12 cellular contexts compared by ENCODE assay signal in genomic region chr10:97096327-97097153, GRCh38.
DNase-seq lines count a peak whose midpoint lies in the region; ATAC-seq, FAIRE-seq and TF ChIP-seq lines count a peak whose summit lies in the region.
"Had no signal": no experiment of that assay in that cellular context is flagged by ENCODE, and none has a peak within 500 bp of the region (broad histone marks: within the 10 kb centered on the region; RNA-seq: fewer than 3 reads in every experiment).

No MANE protein-coding gene starts in this region.

- H3K27me3 Mint-ChIP-seq in activated CD8-positive, alpha-beta memory T cell treated with anti-CD3 and anti-CD28 coated beads, Interleukin-2, amount 10 ng/mL, durations not matched to agents 7 days and 5 days = peaks cover 37% of the 10 kb centered on the region

- no peak overlapping the region for H3K9ac ChIP-seq in kidney (ENCODE audit: low read length in 2 of 2)

- TF ChIP-seq CTCF in left ventricle myocardium inferior (IDR thresholded peaks at IDR 0.05; ENCODE audit: borderline replicate concordance) (no peak), kidney (IDR thresholded peaks at IDR 0.05; ENCODE audit: borderline replicate concordance, extremely low read depth, insufficient read depth) (no peak)

- peak; percentile 73 for DNase-seq in activated CD8-positive, alpha-beta memory T cell treated with anti-CD3 and anti-CD28 coated beads for 24 hours
- DNase-seq in activated CD8-positive, alpha-beta memory T cell treated with anti-CD3 and anti-CD28 coated beads, Interleukin-2, amount 50 U/mL, for 48 hours = no peak
- DNase-seq in activated CD8-positive, alpha-beta memory T cell treated with anti-CD3 and anti-CD28 coated beads, Interleukin-2, amount 10 ng/mL, durations not matched to agents 7 days and 5 days = peak; percentile 44
- DNase-seq in left ventricle myocardium inferior (peak; percentile 83), HAP-1 (ENCODE audit: low spot score in 2 of 2) (no peak), kidney (no peak), NCI-H146 (lab: John Stamatoyannopoulos, UW) (no peak)
- peak; percentile 10 to 68 for DNase-seq in stimulated activated effector memory CD8-positive, alpha-beta T cell treated with anti-CD3 and anti-CD28 coated beads, Interleukin-12 subunit alpha, Interleukin-12 subunit beta, amount 100 ng/mL, for 72 hours (ENCODE audit: low spot score in 2 of 2)
- DNase-seq: mammary epithelial cell, T1000 had no signal

- ATAC-seq in activated CD8-positive, alpha-beta memory T cell treated with anti-CD3 and anti-CD28 coated beads, Interleukin-2, amount 10 ng/mL, durations not matched to agents 7 days and 5 days = peak; percentile 67
- peak; percentile 76 for ATAC-seq in stimulated activated effector memory CD8-positive, alpha-beta T cell treated with anti-CD3 and anti-CD28 coated beads, Interleukin-12 subunit alpha, Interleukin-12 subunit beta, amount 100 ng/mL, for 72 hours
- ATAC-seq: gastroesophageal sphincter had no signal

- no peaks in the 10 kb centered on the region for H3K9me3 Mint-ChIP-seq in activated CD8-positive, alpha-beta memory T cell treated with anti-CD3 and anti-CD28 coated beads, Interleukin-2, amount 10 ng/mL, durations not matched to agents 7 days and 5 days (ENCODE audit: low read depth)
- H3K9me3 Mint-ChIP-seq in stimulated activated effector memory CD8-positive, alpha-beta T cell treated with anti-CD3 and anti-CD28 coated beads, Interleukin-12 subunit alpha, Interleukin-12 subunit beta, amount 100 ng/mL, for 72 hours = no peaks in the 10 kb centered on the region
- H3K9me3 Mint-ChIP-seq: dendritic cell treated with granulocyte-macrophage colony-stimulating factor and Interleukin-4, amounts not matched to agents 40 ng/mL and 50 ng/mL, for 4 days had no signal

- H3K4me3 ChIP-seq in left ventricle myocardium inferior (peak overlapping the region; percentile 30), HAP-1 (no peak overlapping the region), kidney (ENCODE audit: low read length in 2 of 2) (no peak overlapping the region)

- H3K27ac Mint-ChIP-seq in activated CD8-positive, alpha-beta memory T cell treated with anti-CD3 and anti-CD28 coated beads, Interleukin-2, amount 10 ng/mL, durations not matched to agents 7 days and 5 days = no peak overlapping the region
- no peak overlapping the region for H3K27ac Mint-ChIP-seq in stimulated activated effector memory CD8-positive, alpha-beta T cell treated with anti-CD3 and anti-CD28 coated beads, Interleukin-12 subunit alpha, Interleukin-12 subunit beta, amount 100 ng/mL, for 72 hours
- H3K27ac Mint-ChIP-seq: dendritic cell treated with granulocyte-macrophage colony-stimulating factor and Interleukin-4, amounts not matched to agents 40 ng/mL and 50 ng/mL, for 4 days had no signal

- intact Hi-C loops in left ventricle myocardium inferior (cut with micrococcal nuclease) (no loop called here), kidney (cut with DNase I) (no loop called here)

- no peaks in the 10 kb centered on the region for H3K36me3 ChIP-seq in left ventricle myocardium inferior
- no peaks in the 10 kb centered on the region for H3K36me3 ChIP-seq in HAP-1 (replicated peaks)
- no peaks in the 10 kb centered on the region for H3K36me3 ChIP-seq in kidney (ENCODE audit: control insufficient read depth in 1 of 2, insufficient read depth in 2 of 2, low read length in 2 of 2)
- H3K36me3 ChIP-seq: gastroesophageal sphincter had no signal

- CTCF ChIA-PET in activated CD8-positive, alpha-beta memory T cell treated with anti-CD3 and anti-CD28 coated beads, Interleukin-2, amount 10 ng/mL, durations not matched to agents 7 days and 5 days (lab: Charles Lee) = interaction anchor here (1.0 to 3.5 kb wide), 3 partner anchors 15 to 114 kb away, joined by 3 to 14 read pairs (median 3); no protein-coding TSS in a partner anchor

- FAIRE-seq in kidney (lab: Jason Lieb, UNC) = no peak

- H3K27ac ChIP-seq in left ventricle myocardium inferior (replicated peaks) = peak overlapping the region; percentile 79
- H3K27ac ChIP-seq in kidney (ENCODE audit: low read depth in 2 of 2, low read length in 2 of 2) = no peak overlapping the region
- H3K27ac ChIP-seq: gastroesophageal sphincter had no signal

- in situ Hi-C loops in HAP-1 (cut with MboI; ENCODE audit: low sequenced_read_pairs) = no loop called here

- peaks cover 17% of the 10 kb centered on the region for H3K4me1 Mint-ChIP-seq in activated CD8-positive, alpha-beta memory T cell treated with anti-CD3 and anti-CD28 coated beads, Interleukin-2, amount 10 ng/mL, durations not matched to agents 7 days and 5 days
- peaks cover 50% of the 10 kb centered on the region for H3K4me1 Mint-ChIP-seq in stimulated activated effector memory CD8-positive, alpha-beta T cell treated with anti-CD3 and anti-CD28 coated beads, Interleukin-12 subunit alpha, Interleukin-12 subunit beta, amount 100 ng/mL, for 72 hours

- H3K4me1 ChIP-seq in left ventricle myocardium inferior (peaks cover 40% of the 10 kb centered on the region), HAP-1 (no peaks in the 10 kb centered on the region), kidney (ENCODE audit: control insufficient read depth in 1 of 2, insufficient read depth in 1 of 2, low read depth in 1 of 2, low read length in 2 of 2) (no peaks in the 10 kb centered on the region)

- peaks cover 4% of the 10 kb centered on the region for H3K27me3 ChIP-seq in left ventricle myocardium inferior (ENCODE audit: low read depth)
- H3K27me3 ChIP-seq in HAP-1 (ENCODE audit: low read depth) = 0 out of 2 replicates have a peak, but pooled peaks cover 5% of the 10 kb centered on the region
- H3K27me3 ChIP-seq: gastroesophageal sphincter had no signal

- H3K4me3 Mint-ChIP-seq in activated CD8-positive, alpha-beta memory T cell treated with anti-CD3 and anti-CD28 coated beads, Interleukin-2, amount 10 ng/mL, durations not matched to agents 7 days and 5 days = no peak overlapping the region
- peak overlapping the region; percentile 61 for H3K4me3 Mint-ChIP-seq in stimulated activated effector memory CD8-positive, alpha-beta T cell treated with anti-CD3 and anti-CD28 coated beads, Interleukin-12 subunit alpha, Interleukin-12 subunit beta, amount 100 ng/mL, for 72 hours
- H3K4me3 Mint-ChIP-seq: dendritic cell treated with granulocyte-macrophage colony-stimulating factor and Interleukin-4, amounts not matched to agents 40 ng/mL and 50 ng/mL, for 4 days had no signal

- no peaks in the 10 kb centered on the region for H3K36me3 Mint-ChIP-seq in activated CD8-positive, alpha-beta memory T cell treated with anti-CD3 and anti-CD28 coated beads, Interleukin-2, amount 10 ng/mL, durations not matched to agents 7 days and 5 days
- peaks cover 6% of the 10 kb centered on the region for H3K36me3 Mint-ChIP-seq in stimulated activated effector memory CD8-positive, alpha-beta T cell treated with anti-CD3 and anti-CD28 coated beads, Interleukin-12 subunit alpha, Interleukin-12 subunit beta, amount 100 ng/mL, for 72 hours

- peaks cover 5% of the 10 kb centered on the region for H3K9me3 ChIP-seq in left ventricle myocardium inferior (replicated peaks)
- no peaks in the 10 kb centered on the region for H3K9me3 ChIP-seq in HAP-1
- H3K9me3 ChIP-seq in kidney (ENCODE audit: control insufficient read depth in 1 of 2, low read length in 2 of 2) = no peaks in the 10 kb centered on the region
- H3K9me3 ChIP-seq: gastroesophageal sphincter had no signal

Comparison
In these comparisons a context has a peak if more than half of its experiments do, and no peak if none do; other contexts are left out.
1. DNase-seq: peak in activated CD8-positive, alpha-beta memory T cell treated with anti-CD3 and anti-CD28 coated beads for 24 hours (single experiment), activated CD8-positive, alpha-beta memory T cell treated with anti-CD3 and anti-CD28 coated beads, Interleukin-2, amount 10 ng/mL, durations not matched to agents 7 days and 5 days (single experiment), left ventricle myocardium inferior (single experiment) and stimulated activated effector memory CD8-positive, alpha-beta T cell treated with anti-CD3 and anti-CD28 coated beads, Interleukin-12 subunit alpha, Interleukin-12 subunit beta, amount 100 ng/mL, for 72 hours (2 of 2); none in activated CD8-positive, alpha-beta memory T cell treated with anti-CD3 and anti-CD28 coated beads, Interleukin-2, amount 50 U/mL, for 48 hours (single experiment), HAP-1 (0 of 2), kidney (single experiment) and NCI-H146 (single experiment).